24 cellular contexts compared by ENCODE assay signal in genomic region chr9:107350443-107350842, GRCh38.
A peak's percentile ranks its signal among the peaks of the same experiment; 100 is the strongest.
DNase-seq lines count a peak whose midpoint lies in the region; ATAC-seq, FAIRE-seq and TF ChIP-seq lines count a peak whose summit lies in the region.
"Had no signal": no experiment of that assay in that cellular context is flagged by ENCODE, and none has a peak within 500 bp of the region (broad histone marks: within the 10 kb centered on the region; RNA-seq: fewer than 3 reads in every experiment).

No MANE protein-coding gene starts in this region.

- intact Hi-C loops in HCT116 (cut with micrococcal nuclease) (no loop called here), GM12878 (cut with micrococcal nuclease; ENCODE audit: unreplicated experiment) (no loop called here)
- intact Hi-C loops in activated naive CD4-positive, alpha-beta T cell treated with anti-CD3 and anti-CD28 coated beads for 36 hours (cut with micrococcal nuclease) = no loop called here

- H3K9me3 ChIP-seq in SK-N-SH (no peaks in the 10 kb centered on the region), HCT116 (ENCODE audit: control insufficient read depth in 1 of 2, insufficient read depth in 1 of 2, low read depth in 1 of 2, low read length in 2 of 2) (no peaks in the 10 kb centered on the region), GM12878 (replicated peaks; ENCODE audit: control insufficient read depth, insufficient read depth, low read length) (no peaks in the 10 kb centered on the region; the same call in 2 of the 3 replicates), tibial nerve (peaks cover 0 to 16% (median 0%) of the 10 kb centered on the region in 4 donors)

- DNase-seq in SK-N-SH (no peak), HCT116 (ENCODE audit: low read depth, low spot score) (no peak), GM12878 (ENCODE audit: low read depth, low spot score) (no peak), type B pancreatic cell (ENCODE audit: extremely low spot score, unreplicated experiment) (peak; percentile 18), tibial nerve (ENCODE audit: low spot score in 2 of 2) (no peak)
- no peak for DNase-seq in activated naive CD4-positive, alpha-beta T cell treated with anti-CD3 and anti-CD28 coated beads for 36 hours
- DNase-seq: 8988T, DMS153, DND-41, H7, HFFc6, MM.1S, NCI-H2029 treated with DMSO at 0.1 percent for 48 hours, NCI-H2171, NCI-H226, NCI-H510A, NCI-H69, SHP77 had no signal

- H3K4me2 ChIP-seq in SK-N-SH = no peak overlapping the region
- no peak overlapping the region for H3K4me2 ChIP-seq in HCT116 (ENCODE audit: low read length)
- no peak overlapping the region for H3K4me2 ChIP-seq in GM12878 (ENCODE audit: control insufficient read depth, insufficient read depth)
- H3K4me2 ChIP-seq: KMS-11 had no signal

- TF ChIP-seq EP300 in SK-N-SH (IDR thresholded peaks at IDR 0.05; ENCODE audit: borderline replicate concordance in 1 of 2, low read depth in 1 of 2, low read length in 1 of 2) = no peak
- TF ChIP-seq EP300 in GM12878 (IDR thresholded peaks at IDR 0.05; ENCODE audit: borderline replicate concordance in 1 of 2, control insufficient read depth in 1 of 2, low read depth in 2 of 2, low read length in 2 of 2) = no peak
- no peak for TF ChIP-seq EP300 in tibial nerve (IDR thresholded peaks at IDR 0.05)

- H4K20me1 ChIP-seq in SK-N-SH (ENCODE audit: insufficient read depth) (no peaks in the 10 kb centered on the region), HCT116 (ENCODE audit: insufficient read depth) (no peaks in the 10 kb centered on the region), GM12878 (ENCODE audit: control insufficient read depth, insufficient read depth) (no peaks in the 10 kb centered on the region)

- POLR2A ChIA-PET in SK-N-SH (lab: Yijun Ruan, JAX) = no interaction called here
- POLR2A ChIA-PET in HCT116 (lab: Charles Lee) = no interaction called here
- POLR2A ChIA-PET in GM12878 (lab: Charles Lee) = no interaction called here

- H3K27ac Mint-ChIP-seq in type B pancreatic cell = peak overlapping the region; percentile 93
- H3K27ac Mint-ChIP-seq in activated naive CD4-positive, alpha-beta T cell treated with anti-CD3 and anti-CD28 coated beads for 36 hours = no peak overlapping the region
- H3K27ac Mint-ChIP-seq: HFFc6 had no signal

- H3K9me2 ChIP-seq in SK-N-SH (no peaks in the 10 kb centered on the region), HCT116 (ENCODE audit: insufficient read depth) (no peaks in the 10 kb centered on the region)

- peaks cover 4% of the 10 kb centered on the region for H3K27me3 Mint-ChIP-seq in type B pancreatic cell
- peaks cover 8% of the 10 kb centered on the region for H3K27me3 Mint-ChIP-seq in activated naive CD4-positive, alpha-beta T cell treated with anti-CD3 and anti-CD28 coated beads for 36 hours (ENCODE audit: low read depth)

- in situ Hi-C loops in GM12878 (cut with MboI) = no loop called here

- H2AFZ ChIP-seq in SK-N-SH (ENCODE audit: low read depth) = no peak overlapping the region
- H2AFZ ChIP-seq in HCT116 (ENCODE audit: low read depth, low read length, poor library complexity, severe bottlenecking) = no peak overlapping the region
- no peak overlapping the region for H2AFZ ChIP-seq in GM12878 (ENCODE audit: control insufficient read depth, low read depth, low read length)

- no peak for ATAC-seq in SK-N-SH treated with all-trans-retinoic acid at 6 μM for 48 hours
- ATAC-seq in HCT116 = no peak
- ATAC-seq in GM12878 = no peak
- ATAC-seq: Panc1 had no signal

- TF ChIP-seq CTCF in SK-N-SH (IDR thresholded peaks at IDR 0.05) (no peak), HCT116 (IDR thresholded peaks at IDR 0.05 in 2 of 3, conservative IDR thresholded peaks at IDR 0.05 in 1 of 3; ENCODE audit: borderline replicate concordance in 1 of 3, insufficient read depth in 1 of 3, low read depth in 2 of 3, low read length in 2 of 3) (no peak), GM12878 (IDR thresholded peaks at IDR 0.05 in 2 of 3, conservative IDR thresholded peaks at IDR 0.05 in 1 of 3; ENCODE audit: control insufficient read depth in 2 of 3, extremely low read depth in 1 of 3, insufficient read depth in 1 of 3, low read depth in 3 of 3, low read length in 3 of 3) (no peak), type B pancreatic cell (conservative IDR thresholded peaks at IDR 0.05) (no peak), tibial nerve (IDR thresholded peaks at IDR 0.05) (no peak)

- H3K79me2 ChIP-seq in SK-N-SH (ENCODE audit: insufficient read depth) (no peaks in the 10 kb centered on the region), HCT116 (ENCODE audit: insufficient read depth, low read length) (no peaks in the 10 kb centered on the region), GM12878 (ENCODE audit: control insufficient read depth, insufficient read depth, low read length) (no peaks in the 10 kb centered on the region)

- no peaks in the 10 kb centered on the region for H3K4me1 ChIP-seq in SK-N-SH (ENCODE audit: control insufficient read depth in 1 of 2, insufficient read depth in 2 of 2, low read depth in 1 of 2, low read length in 1 of 2)
- H3K4me1 ChIP-seq in HCT116 (ENCODE audit: control insufficient read depth in 1 of 2, insufficient read depth in 2 of 2, low read length in 2 of 2) = peaks cover 3 to 18% of the 10 kb centered on the region in 2 experiments; a peak in 3 of 4 replicates
- no peaks in the 10 kb centered on the region for H3K4me1 ChIP-seq in GM12878 (ENCODE audit: control insufficient read depth, insufficient read depth, low read length)
- H3K4me1 ChIP-seq in tibial nerve = peaks cover 0 to 3% (median 0%) of the 10 kb centered on the region in 4 donors

- TF ChIP-seq POLR2A in HCT116 (IDR thresholded peaks at IDR 0.05; ENCODE audit: borderline replicate concordance, extremely low read depth, insufficient read depth, insufficient read length) (no peak), GM12878 (IDR thresholded peaks at IDR 0.05; ENCODE audit: low read depth, low read length) (no peak), tibial nerve (IDR thresholded peaks at IDR 0.05) (no peak)

- H3K27me3 ChIP-seq in SK-N-SH (ENCODE audit: insufficient read depth) (no peaks in the 10 kb centered on the region), HCT116 (ENCODE audit: insufficient read depth, low read length) (no peaks in the 10 kb centered on the region), GM12878 (replicated peaks in 1 of 2; ENCODE audit: control insufficient read depth in 2 of 2, insufficient read depth in 2 of 2, low read length in 1 of 2) (no peaks in the 10 kb centered on the region; a peak in 1 of 4 replicates), tibial nerve (no peaks in the 10 kb centered on the region)

- SMC1A ChIA-PET in GM12878 (lab: Charles Lee; ENCODE audit: uncharacterized antibody, unreplicated experiment) = interaction anchor here (0.6 to 1.1 kb wide), 2 partner anchors 192 to 1051 kb away, joined by 3 read pairs; no protein-coding TSS in a partner anchor

- BruUV-seq in HCT116 (replicated peaks; lab: Mats Ljungman, UMichigan) (no TSS peak), GM12878 (replicated peaks; lab: Mats Ljungman, UMichigan) (no TSS peak)

- RAD21 ChIA-PET in HCT116 (lab: Charles Lee; ENCODE audit: low non-redundant PET in 1 of 2, low total read pairs in 2 of 2, uncharacterized antibody in 2 of 2, unreplicated experiment in 2 of 2) (no interaction called here), GM12878 (lab: Charles Lee; ENCODE audit: unreplicated experiment) (no interaction called here)

- CTCF ChIA-PET in SK-N-SH (lab: Yijun Ruan, JAX) = interaction anchor here (1.8 kb wide), 1 partner anchor 9 kb away, joined by 12 read pairs; no protein-coding TSS in a partner anchor
- CTCF ChIA-PET in HCT116 (lab: Charles Lee) = no interaction called here
- CTCF ChIA-PET in GM12878 (lab: Yijun Ruan, JAX) = interaction anchor here (1.0 to 1.6 kb wide), 2 partner anchors 9 to 192 kb away, joined by 3 to 9 read pairs; no protein-coding TSS in a partner anchor
- CTCF ChIA-PET in activated naive CD4-positive, alpha-beta T cell treated with anti-CD3 and anti-CD28 coated beads for 36 hours (lab: Charles Lee) = interaction anchor here (1.9 kb wide), 1 partner anchor 9 kb away, joined by 7 read pairs; no protein-coding TSS in a partner anchor

- H3K27ac ChIP-seq in SK-N-SH (ENCODE audit: low read depth in 2 of 2, low read length in 1 of 2) (no peak overlapping the region), HCT116 (ENCODE audit: low read depth, low read length) (no peak overlapping the region), GM12878 (ENCODE audit: control insufficient read depth, insufficient read depth) (no peak overlapping the region), tibial nerve (no peak overlapping the region)
- H3K27ac ChIP-seq: KMS-11, RWPE1 had no signal

- no peaks in the 10 kb centered on the region for H3F3A ChIP-seq in SK-N-SH (replicated peaks; ENCODE audit: insufficient read depth)

- FAIRE-seq in GM12878 (lab: Jason Lieb, UNC) = no peak
- FAIRE-seq: GM19239, HTR-8/SVneo had no signal

- no peaks in the 10 kb centered on the region for H3K36me3 Mint-ChIP-seq in type B pancreatic cell
- no peaks in the 10 kb centered on the region for H3K36me3 Mint-ChIP-seq in activated naive CD4-positive, alpha-beta T cell treated with anti-CD3 and anti-CD28 coated beads for 36 hours (ENCODE audit: low read depth)

- TF ChIP-seq RAD21 in SK-N-SH (IDR thresholded peaks at IDR 0.05; ENCODE audit: low read length) = no peak
- no peak for TF ChIP-seq RAD21 in HCT116 (IDR thresholded peaks at IDR 0.05; ENCODE audit: low read depth)
- no peak for TF ChIP-seq RAD21 in GM12878 (IDR thresholded peaks at IDR 0.05; ENCODE audit: insufficient read depth, low read depth, low read length)

- H3K4me3 ChIP-seq in SK-N-SH (ENCODE audit: low read depth in 2 of 2, low read length in 1 of 2) (no peak overlapping the region), HCT116 (replicated peaks in 1 of 2; ENCODE audit: low read depth in 1 of 2, low read length in 2 of 2) (no peak overlapping the region), GM12878 (no peak overlapping the region), tibial nerve (no peak overlapping the region)

- no peak overlapping the region for H3K4me3 Mint-ChIP-seq in type B pancreatic cell
- H3K4me3 Mint-ChIP-seq in activated naive CD4-positive, alpha-beta T cell treated with anti-CD3 and anti-CD28 coated beads for 36 hours = no peak overlapping the region
- H3K4me3 Mint-ChIP-seq: HFFc6 had no signal

- no peak overlapping the region for H3K9ac ChIP-seq in SK-N-SH
- H3K9ac ChIP-seq in HCT116 (ENCODE audit: low read length) = no peak overlapping the region
- H3K9ac ChIP-seq in GM12878 (ENCODE audit: control insufficient read depth, insufficient read depth, low read length) = no peak overlapping the region
- H3K9ac ChIP-seq: KMS-11 had no signal

- peaks cover 3% of the 10 kb centered on the region for H3K9me3 Mint-ChIP-seq in type B pancreatic cell
- peaks cover 4% of the 10 kb centered on the region for H3K9me3 Mint-ChIP-seq in activated naive CD4-positive, alpha-beta T cell treated with anti-CD3 and anti-CD28 coated beads for 36 hours
- H3K9me3 Mint-ChIP-seq: HFFc6 had no signal

- H3K36me3 ChIP-seq in SK-N-SH (replicated peaks in 1 of 2; ENCODE audit: control insufficient read depth in 1 of 2, insufficient read depth in 2 of 2, low read length in 1 of 2) (no peaks in the 10 kb centered on the region), HCT116 (ENCODE audit: control insufficient read depth in 1 of 2, insufficient read depth in 2 of 2, low read length in 2 of 2) (no peaks in the 10 kb centered on the region), GM12878 (ENCODE audit: control insufficient read depth in 2 of 2, insufficient read depth in 2 of 2, low read length in 1 of 2) (no peaks in the 10 kb centered on the region), tibial nerve (no peaks in the 10 kb centered on the region)

- no peaks in the 10 kb centered on the region for H3K4me1 Mint-ChIP-seq in type B pancreatic cell (ENCODE audit: unreplicated experiment)
- no peaks in the 10 kb centered on the region for H3K4me1 Mint-ChIP-seq in activated naive CD4-positive, alpha-beta T cell treated with anti-CD3 and anti-CD28 coated beads for 36 hours (ENCODE audit: low read depth)

Comparison
In these comparisons a context has a peak if more than half of its experiments do, and no peak if none do; other contexts are left out.
1. Of the 26 proteins assayed by ChIP-seq in both GM12878 and SK-N-SH: peak only in GM12878: none; only in SK-N-SH: none; in both: REST; in neither: 25.